ENCODE assay signal across 9 cellular contexts in the genomic region with DNA sequence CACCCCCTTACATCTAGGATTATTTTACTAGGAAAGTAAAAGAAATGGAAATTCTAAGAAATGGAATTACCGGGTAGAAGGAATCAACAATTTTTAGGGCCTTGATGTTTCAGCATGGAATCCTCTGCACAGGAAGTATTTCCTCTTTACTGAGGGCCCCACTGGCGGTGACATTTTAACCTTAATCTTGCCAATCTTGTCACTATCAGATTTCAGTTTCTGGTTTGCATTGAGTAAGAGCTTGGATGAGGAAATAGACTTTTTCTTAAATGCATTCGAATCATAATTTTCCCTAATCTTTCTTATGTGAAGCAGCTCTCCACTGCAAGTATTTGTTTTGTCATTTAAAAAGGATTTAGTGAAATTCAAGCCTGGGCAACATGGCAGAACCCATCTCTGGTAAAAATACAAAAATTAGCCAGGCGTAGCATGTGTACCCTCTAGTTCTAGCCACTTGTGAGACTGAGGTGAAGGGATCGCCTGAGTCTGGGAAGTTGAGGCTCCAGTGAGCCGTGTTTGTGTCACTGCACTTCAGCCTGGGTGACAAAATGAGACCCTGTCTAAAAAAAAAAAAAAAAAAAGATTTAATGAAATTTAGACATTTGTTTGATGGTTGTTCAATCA. TPM values are rescaled to one million over a fixed set of nuclear protein-coding genes. Genes with fewer than 3 reads are reported as not detected.
A peak's percentile ranks its signal among the peaks of the same experiment; 100 is the strongest.
DNase-seq lines count a peak whose midpoint lies in the region; ATAC-seq and TF ChIP-seq lines count a peak whose summit lies in the region.
"Had no signal": no experiment of that assay in that cellular context is flagged by ENCODE, and none has a peak within 500 bp of the region (broad histone marks: within the 10 kb centered on the region; RNA-seq: fewer than 3 reads in every experiment).

No MANE protein-coding gene starts in this region.

- peaks cover 24% of the 10 kb centered on the region for H3K4me1 ChIP-seq in CD8-positive, alpha-beta T cell (ENCODE audit: insufficient read depth, low read length)
- H3K4me1 ChIP-seq in Karpas-422 (ENCODE audit: low read length), result peaks cover 27% of the 10 kb centered on the region
- peaks cover 6% of the 10 kb centered on the region for H3K4me1 ChIP-seq in colonic mucosa

- peak overlapping the region; percentile 28 for H3K4me3 ChIP-seq in CD8-positive, alpha-beta T cell (ENCODE audit: low read depth, low read length)
- H3K4me3 ChIP-seq in Karpas-422 (ENCODE audit: low read length), result no peak overlapping the region
- no peak overlapping the region for H3K4me3 ChIP-seq in colonic mucosa

- no peaks in the 10 kb centered on the region for H3K27me3 ChIP-seq in CD8-positive, alpha-beta T cell (ENCODE audit: insufficient read depth, low read length)
- H3K27me3 ChIP-seq in Karpas-422 (ENCODE audit: low read length) (no peaks in the 10 kb centered on the region), colonic mucosa (no peaks in the 10 kb centered on the region)

- H2AFZ ChIP-seq in Karpas-422 (ENCODE audit: low read length), result no peak overlapping the region

- POLR2A ChIA-PET in CD8-positive, alpha-beta T cell (lab: Charles Lee), result interaction anchor here (0.6 to 1.3 kb wide), 2 partner anchors 39 to 67 kb away, joined by 3 to 4 read pairs; no protein-coding TSS in a partner anchor

- intact Hi-C loops in CD8-positive, alpha-beta T cell (cut with DNase I, micrococcal nuclease), result no loop called here
- intact Hi-C loops in colonic mucosa (cut with DNase I), result no loop called here

- DNase-seq in CD8-positive, alpha-beta T cell, result no peak
- peak; percentile 59 for DNase-seq in Karpas-422
- no peak for DNase-seq in activated T-cell treated with anti-CD3 and anti-CD28 coated beads, Interleukin-2, amount 50 U/mL, for 4 hours
- no peak for DNase-seq in natural killer cell treated with Interleukin-12 subunit alpha and Interleukin-12 subunit beta and Interleukin-15 and Interleukin-18, amount 100 ng/mL, for 72 hours (ENCODE audit: low spot score)
- no peak for DNase-seq in colonic mucosa
- no peak for DNase-seq in nephron progenitor cell
- no peak for DNase-seq in DMS 273 (lab: John Stamatoyannopoulos, UW; ENCODE audit: unreplicated experiment)
- no peak for DNase-seq in NCI-H2196 (lab: John Stamatoyannopoulos, UW; ENCODE audit: unreplicated experiment)

- no peaks in the 10 kb centered on the region for H3K79me2 ChIP-seq in Karpas-422 (ENCODE audit: low read length)

- H3K9me3 ChIP-seq in CD8-positive, alpha-beta T cell (ENCODE audit: low read length), result no peaks in the 10 kb centered on the region
- H3K9me3 ChIP-seq in Karpas-422 (ENCODE audit: low read length) (no peaks in the 10 kb centered on the region), colonic mucosa (no peaks in the 10 kb centered on the region)

- peak overlapping the region; percentile 84 for H3K27ac Mint-ChIP-seq in CD8-positive, alpha-beta T cell
- peak overlapping the region; percentile 75 to 86 for H3K27ac Mint-ChIP-seq in natural killer cell treated with Interleukin-12 subunit alpha and Interleukin-12 subunit beta and Interleukin-15 and Interleukin-18, amount 100 ng/mL, for 72 hours
- no peak overlapping the region for H3K27ac Mint-ChIP-seq in nephron progenitor cell
- H3K27ac Mint-ChIP-seq: memory B cell had no signal

- H3K9ac ChIP-seq in Karpas-422 (ENCODE audit: low read length) (no peak overlapping the region), colonic mucosa (ENCODE audit: low read depth in 2 of 2, low read length in 2 of 2) (no peak overlapping the region)

- peak overlapping the region; percentile 68 for H3K4me3 Mint-ChIP-seq in CD8-positive, alpha-beta T cell
- peak overlapping the region; percentile 24 for H3K4me3 Mint-ChIP-seq in activated T-cell treated with anti-CD3 and anti-CD28 coated beads, Interleukin-2, amount 50 U/mL, for 4 hours
- H3K4me3 Mint-ChIP-seq in natural killer cell treated with Interleukin-12 subunit alpha and Interleukin-12 subunit beta and Interleukin-15 and Interleukin-18, amount 100 ng/mL, for 72 hours, result peak overlapping the region; percentile 64
- H3K4me3 Mint-ChIP-seq in nephron progenitor cell, result no peak overlapping the region
- H3K4me3 Mint-ChIP-seq: memory B cell had no signal

- no peak for TF ChIP-seq CTCF in CD8-positive, alpha-beta T cell (IDR thresholded peaks at IDR 0.05)
- TF ChIP-seq CTCF in colonic mucosa (IDR thresholded peaks at IDR 0.05), result no peak
- TF ChIP-seq CTCF in nephron progenitor cell (IDR thresholded peaks at IDR 0.05), result no peak

- no peak for ATAC-seq in CD8-positive, alpha-beta T cell
- ATAC-seq in activated T-cell treated with anti-CD3 and anti-CD28 coated beads, Interleukin-2, amount 50 U/mL, for 4 hours, result peak; percentile 77 to 88
- peak; percentile 78 to 85 for ATAC-seq in natural killer cell treated with Interleukin-12 subunit alpha and Interleukin-12 subunit beta and Interleukin-15 and Interleukin-18, amount 100 ng/mL, for 72 hours

- peaks cover 35% of the 10 kb centered on the region for H3K4me1 Mint-ChIP-seq in CD8-positive, alpha-beta T cell (ENCODE audit: low read depth)
- peaks cover 37% of the 10 kb centered on the region for H3K4me1 Mint-ChIP-seq in activated T-cell treated with anti-CD3 and anti-CD28 coated beads, Interleukin-2, amount 50 U/mL, for 4 hours (ENCODE audit: low read depth)
- peaks cover 14 to 18% of the 10 kb centered on the region in 2 donors for H3K4me1 Mint-ChIP-seq in natural killer cell treated with Interleukin-12 subunit alpha and Interleukin-12 subunit beta and Interleukin-15 and Interleukin-18, amount 100 ng/mL, for 72 hours (ENCODE audit: low read depth in 2 of 2)
- H3K4me1 Mint-ChIP-seq in nephron progenitor cell, result peaks cover 45% of the 10 kb centered on the region

- H3K36me3 Mint-ChIP-seq in CD8-positive, alpha-beta T cell, result peaks cover 26% of the 10 kb centered on the region
- peaks cover 9% of the 10 kb centered on the region for H3K36me3 Mint-ChIP-seq in activated T-cell treated with anti-CD3 and anti-CD28 coated beads, Interleukin-2, amount 50 U/mL, for 4 hours (ENCODE audit: insufficient read depth)
- no peaks in the 10 kb centered on the region for H3K36me3 Mint-ChIP-seq in natural killer cell treated with Interleukin-12 subunit alpha and Interleukin-12 subunit beta and Interleukin-15 and Interleukin-18, amount 100 ng/mL, for 72 hours
- peaks cover 7% of the 10 kb centered on the region for H3K36me3 Mint-ChIP-seq in nephron progenitor cell (ENCODE audit: low read depth)

- peak overlapping the region; percentile 33 for H3K4me2 ChIP-seq in Karpas-422 (ENCODE audit: low read depth, low read length, poor library complexity, severe bottlenecking)

- H3K9me2 ChIP-seq in Karpas-422 (replicated peaks; ENCODE audit: insufficient read depth, low read length), result no peaks in the 10 kb centered on the region

- H3K27ac ChIP-seq in CD8-positive, alpha-beta T cell (ENCODE audit: low read depth, low read length), result no peak overlapping the region
- H3K27ac ChIP-seq in Karpas-422 (ENCODE audit: low read length) (peak overlapping the region; percentile 38), colonic mucosa (no peak overlapping the region)

- CTCF ChIA-PET in CD8-positive, alpha-beta T cell (lab: Charles Lee), result interaction anchor here (0.9 kb wide), 1 partner anchor 67 kb away, joined by 3 read pairs; no protein-coding TSS in a partner anchor

- H3K36me3 ChIP-seq in CD8-positive, alpha-beta T cell (ENCODE audit: insufficient read depth, low read length), result peaks cover 3% of the 10 kb centered on the region
- H3K36me3 ChIP-seq in Karpas-422 (ENCODE audit: insufficient read depth, low read length) (peaks cover 13% of the 10 kb centered on the region; the same call in 1 of the 2 replicates), colonic mucosa (no peaks in the 10 kb centered on the region)

- H3K9me3 Mint-ChIP-seq in CD8-positive, alpha-beta T cell, result no peaks in the 10 kb centered on the region
- no peaks in the 10 kb centered on the region for H3K9me3 Mint-ChIP-seq in activated T-cell treated with anti-CD3 and anti-CD28 coated beads, Interleukin-2, amount 50 U/mL, for 4 hours
- H3K9me3 Mint-ChIP-seq in natural killer cell treated with Interleukin-12 subunit alpha and Interleukin-12 subunit beta and Interleukin-15 and Interleukin-18, amount 100 ng/mL, for 72 hours, result no peaks in the 10 kb centered on the region
- H3K9me3 Mint-ChIP-seq in nephron progenitor cell, result no peaks in the 10 kb centered on the region
- H3K9me3 Mint-ChIP-seq: memory B cell had no signal

- H4K20me1 ChIP-seq in Karpas-422 (ENCODE audit: insufficient read depth, low read depth, low read length), result no peaks in the 10 kb centered on the region

- no peaks in the 10 kb centered on the region for H3K27me3 Mint-ChIP-seq in CD8-positive, alpha-beta T cell (ENCODE audit: low read depth)
- H3K27me3 Mint-ChIP-seq in activated T-cell treated with anti-CD3 and anti-CD28 coated beads, Interleukin-2, amount 50 U/mL, for 4 hours (ENCODE audit: low read depth), result no peaks in the 10 kb centered on the region
- H3K27me3 Mint-ChIP-seq in natural killer cell treated with Interleukin-12 subunit alpha and Interleukin-12 subunit beta and Interleukin-15 and Interleukin-18, amount 100 ng/mL, for 72 hours, result no peaks in the 10 kb centered on the region
- H3K27me3 Mint-ChIP-seq in nephron progenitor cell (ENCODE audit: low read depth, poor library complexity), result no peaks in the 10 kb centered on the region
- H3K27me3 Mint-ChIP-seq: memory B cell had no signal

RNA-seq across cellular contexts. Expression of gene TPCN1, which starts 40.7 kb away (rescaled TPM):
- total RNA-seq in CD8-positive, alpha-beta T cell, result 10 to 100 TPM; 32.8 to 37.0 TPM
- total RNA-seq in Karpas-422 (2014; rRNA removed; shearing (Covaris generic); ENCODE audit: low replicate concordance), result 43.9 and 46.4 TPM in 2 replicates
- total RNA-seq in activated T-cell treated with anti-CD3 and anti-CD28 coated beads, Interleukin-2, amount 50 U/mL, for 4 hours, result 10 to 100 TPM; 17.5 to 23.7 (median 20.8) TPM
- total RNA-seq in natural killer cell treated with Interleukin-12 subunit alpha and Interleukin-12 subunit beta and Interleukin-15 and Interleukin-18, amount 100 ng/mL, for 72 hours, result 10 to 100 TPM; 14.1 to 43.6 TPM
- 10 to 100 TPM; 55.5 to 85.6 TPM for total RNA-seq in colonic mucosa
